Comparison of ENCODE assay signal across 8 cellular contexts in the genomic region with DNA sequence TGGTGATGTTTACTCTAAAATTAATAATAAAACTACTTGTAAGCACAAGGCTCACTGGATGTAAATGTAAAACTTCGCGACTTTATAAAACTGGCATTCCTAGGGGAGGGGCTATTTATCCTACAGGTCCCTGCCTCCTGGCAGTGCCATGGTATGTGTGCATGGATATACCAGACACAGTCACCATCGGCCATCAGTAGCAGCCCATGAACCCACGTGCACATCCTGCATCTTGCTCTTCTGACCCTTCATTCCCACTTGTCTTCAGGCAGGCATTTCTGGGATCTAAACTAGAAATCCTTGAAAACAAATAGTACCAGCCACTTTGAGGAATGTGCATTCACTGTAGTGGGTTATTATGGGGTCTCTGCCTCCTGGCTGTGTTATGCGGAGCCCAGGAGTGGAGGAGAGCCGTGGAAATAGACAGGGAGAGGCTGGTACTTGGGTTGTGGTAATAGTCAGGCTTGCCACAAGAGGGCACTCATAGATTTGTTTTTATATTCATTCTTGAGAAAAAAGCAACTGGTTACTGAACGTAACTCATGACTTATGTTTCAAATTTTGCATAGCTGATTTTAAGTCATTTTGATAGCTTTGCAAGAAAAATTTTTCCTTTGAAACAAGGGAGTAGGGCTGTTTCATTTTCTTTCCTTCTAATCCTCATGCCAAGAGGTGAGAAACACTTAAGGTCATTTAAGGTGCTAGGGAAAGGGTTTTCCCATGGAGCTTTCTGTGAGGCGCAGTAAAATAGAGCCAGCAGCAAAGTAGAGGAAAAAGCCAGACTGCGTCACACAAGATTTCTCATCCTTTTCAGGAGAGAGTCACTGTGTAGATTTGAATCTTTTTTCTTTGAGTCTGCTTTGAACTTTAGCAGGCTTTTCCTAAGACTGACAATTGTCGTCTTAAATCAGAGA. TPM values are rescaled to one million over a fixed set of nuclear protein-coding genes. Genes with fewer than 3 reads are reported as not detected.
A peak's percentile ranks its signal among the peaks of the same experiment; 100 is the strongest.
DNase-seq lines count a peak whose midpoint lies in the region; ATAC-seq, FAIRE-seq and TF ChIP-seq lines count a peak whose summit lies in the region.

No MANE protein-coding gene starts in this region.

- peak; percentile 91 for FAIRE-seq in urothelium cell line (lab: Jason Lieb, UNC)

- no peaks in the 10 kb centered on the region for H4K20me1 ChIP-seq in neural progenitor cell (ENCODE audit: low read depth)

- peak in 1 of 2 donors; percentile 58 for ATAC-seq in CD4-positive, CD25-positive, alpha-beta regulatory T cell (ENCODE audit: low read depth in 2 of 2)
- ATAC-seq in GM18870 (IDR thresholded peaks at IDR 0.05; ENCODE audit: unreplicated experiment) = no peak

- no peaks in the 10 kb centered on the region for H3K9me3 Mint-ChIP-seq in CD4-positive, CD25-positive, alpha-beta regulatory T cell
- no peaks in the 10 kb centered on the region for H3K9me3 Mint-ChIP-seq in neural progenitor cell

- H3K36me3 Mint-ChIP-seq in CD4-positive, CD25-positive, alpha-beta regulatory T cell = peaks cover 18% of the 10 kb centered on the region
- peaks cover 5% of the 10 kb centered on the region for H3K36me3 Mint-ChIP-seq in neural progenitor cell

- H3K27ac ChIP-seq in CD4-positive, CD25-positive, alpha-beta regulatory T cell (ENCODE audit: insufficient read depth, low read length, poor library complexity, severe bottlenecking) = no peak overlapping the region
- H3K27ac ChIP-seq in neural progenitor cell = no peak overlapping the region

- H3K4me1 Mint-ChIP-seq in CD4-positive, CD25-positive, alpha-beta regulatory T cell = peaks cover 0 to 5% (median 3%) of the 10 kb centered on the region in 4 donors
- peaks cover 19% of the 10 kb centered on the region for H3K4me1 Mint-ChIP-seq in neural progenitor cell

- no peak overlapping the region for H2AFZ ChIP-seq in neural progenitor cell (replicated peaks)

- H3F3A ChIP-seq in neural progenitor cell (ENCODE audit: low read depth) = peaks cover 7% of the 10 kb centered on the region

- H3K4me2 ChIP-seq in neural progenitor cell = no peak overlapping the region

- H3K27me3 Mint-ChIP-seq in CD4-positive, CD25-positive, alpha-beta regulatory T cell = no peaks in the 10 kb centered on the region
- no peaks in the 10 kb centered on the region for H3K27me3 Mint-ChIP-seq in neural progenitor cell (ENCODE audit: insufficient read depth, low read depth)

- H3K79me2 ChIP-seq in neural progenitor cell (ENCODE audit: low read depth) = no peaks in the 10 kb centered on the region

- H3K4me3 Mint-ChIP-seq in CD4-positive, CD25-positive, alpha-beta regulatory T cell = no peak overlapping the region
- H3K4me3 Mint-ChIP-seq in neural progenitor cell = no peak overlapping the region

- TF ChIP-seq CTCF in fibroblast of the aortic adventitia (IDR thresholded peaks at IDR 0.05; ENCODE audit: insufficient read depth, low read length) (peak; percentile 69), neural progenitor cell (IDR thresholded peaks at IDR 0.05) (peak; percentile 83)

- peak overlapping the region in 1 of 3 donors; percentile 7 for H3K27ac Mint-ChIP-seq in CD4-positive, CD25-positive, alpha-beta regulatory T cell
- H3K27ac Mint-ChIP-seq in neural progenitor cell = no peak overlapping the region

- H3K4me1 ChIP-seq in CD4-positive, CD25-positive, alpha-beta regulatory T cell (ENCODE audit: control insufficient read depth, insufficient read depth, low read length, poor library complexity, severe bottlenecking) = no peaks in the 10 kb centered on the region
- no peaks in the 10 kb centered on the region for H3K4me1 ChIP-seq in HAP-1
- no peaks in the 10 kb centered on the region for H3K4me1 ChIP-seq in neural progenitor cell

- H3K27me3 ChIP-seq in CD4-positive, CD25-positive, alpha-beta regulatory T cell (ENCODE audit: control insufficient read depth, insufficient read depth, low read length) = no peaks in the 10 kb centered on the region
- H3K27me3 ChIP-seq in HAP-1 (ENCODE audit: low read depth) = no peaks in the 10 kb centered on the region
- H3K27me3 ChIP-seq in neural progenitor cell = no peaks in the 10 kb centered on the region

- DNase-seq in CD4-positive, CD25-positive, alpha-beta regulatory T cell = peak; percentile 16 to 70 (median 58)
- DNase-seq in HAP-1 (ENCODE audit: low spot score in 2 of 2) (peak; percentile 63 to 73), NCI-H748 (lab: John Stamatoyannopoulos, UW; ENCODE audit: unreplicated experiment) (peak; percentile 56), fibroblast of the aortic adventitia (ENCODE audit: low read depth) (peak; percentile 89), neural progenitor cell (ENCODE audit: low spot score) (peak; percentile 66), urothelium cell line (ENCODE audit: low spot score) (peak; percentile 85)
- peak; percentile 31 for DNase-seq in activated T-cell treated with anti-CD3 and anti-CD28 coated beads, Interleukin-2, amount 50 U/mL, for 1 hour

- in situ Hi-C loops in HAP-1 (cut with MboI; ENCODE audit: low sequenced_read_pairs) = no loop called here

- H3K4me3 ChIP-seq in CD4-positive, CD25-positive, alpha-beta regulatory T cell (ENCODE audit: low read depth, low read length) = no peak overlapping the region
- H3K4me3 ChIP-seq in HAP-1 (no peak overlapping the region), fibroblast of the aortic adventitia (ENCODE audit: low read depth, low read length) (no peak overlapping the region), neural progenitor cell (no peak overlapping the region)

- peaks cover 29% of the 10 kb centered on the region for H3K36me3 ChIP-seq in CD4-positive, CD25-positive, alpha-beta regulatory T cell (ENCODE audit: control insufficient read depth, insufficient read depth, low read length)
- 0 out of 2 replicates have a peak, but pooled peaks cover 3% of the 10 kb centered on the region for H3K36me3 ChIP-seq in HAP-1 (replicated peaks)
- no peaks in the 10 kb centered on the region for H3K36me3 ChIP-seq in neural progenitor cell

- no peaks in the 10 kb centered on the region for H3K9me3 ChIP-seq in CD4-positive, CD25-positive, alpha-beta regulatory T cell (ENCODE audit: control insufficient read depth in 2 of 2, low read length in 2 of 2)
- H3K9me3 ChIP-seq in HAP-1 (no peaks in the 10 kb centered on the region), neural progenitor cell (ENCODE audit: low read depth) (no peaks in the 10 kb centered on the region)

- H3K9ac ChIP-seq in neural progenitor cell = no peak overlapping the region

RNA-seq across cellular contexts. Expression of gene GALNT16, which starts 17.4 kb away (rescaled TPM):
- total RNA-seq in CD4-positive, CD25-positive, alpha-beta regulatory T cell = not detected
- polyA plus RNA-seq in CD4-positive, CD25-positive, alpha-beta regulatory T cell = under 1 TPM in 1 of 4 donors, not detected in 3; 0.05 TPM
- 1.6 and 4.6 TPM in 2 replicates for total RNA-seq in fibroblast of the aortic adventitia (ENCODE audit: low replicate concordance)
- 3.5 and 7.0 TPM in 2 replicates for total RNA-seq in neural progenitor cell (ENCODE audit: low replicate concordance)

RNA-seq across cellular contexts. Expression of gene EXD2, which starts 51.3 kb away (rescaled TPM):
- total RNA-seq in CD4-positive, CD25-positive, alpha-beta regulatory T cell = 5.3 TPM
- polyA plus RNA-seq in CD4-positive, CD25-positive, alpha-beta regulatory T cell = 1 to 10 TPM; 4.2 to 7.9 (median 6.5) TPM
- total RNA-seq in fibroblast of the aortic adventitia (ENCODE audit: low replicate concordance) (10.8 and 12.1 TPM in 2 replicates), neural progenitor cell (ENCODE audit: low replicate concordance) (22.6 and 23.2 TPM in 2 replicates)

Comparison
In these comparisons a context has a peak if more than half of its experiments do, and no peak if none do; other contexts are left out.
1. DNase-seq: peak in every context shown above with its lines; median percentile 89 in fibroblast of the aortic adventitia; 85 in urothelium cell line; 68 in HAP-1; 66 in neural progenitor cell; 58 in CD4-positive, CD25-positive, alpha-beta regulatory T cell; 56 in NCI-H748; 31 in activated T-cell treated with anti-CD3 and anti-CD28 coated beads, Interleukin-2, amount 50 U/mL, for 1 hour.